ENCODE assay signal across 8 cellular contexts in genomic region chr11:10657308-10658271, GRCh38. TPM values are rescaled to one million over a fixed set of nuclear protein-coding genes. Genes with fewer than 3 reads are reported as not detected.
A peak's percentile ranks its signal among the peaks of the same experiment; 100 is the strongest.
DNase-seq lines count a peak whose midpoint lies in the region; ATAC-seq and TF ChIP-seq lines count a peak whose summit lies in the region.

No MANE protein-coding gene starts in this region.

- H3K4me1 Mint-ChIP-seq in activated naive CD4-positive, alpha-beta T cell treated with anti-CD3 and anti-CD28 coated beads for 36 hours (ENCODE audit: low read depth) = peaks cover 6% of the 10 kb centered on the region

- no peak for TF ChIP-seq CTCF in astrocyte of the cerebellum (IDR thresholded peaks at IDR 0.05; ENCODE audit: low read depth, low read length, missing control alignments)

- H3K9me3 ChIP-seq in muscle layer of colon (ENCODE audit: low read length) = no peaks in the 10 kb centered on the region

- H3K4me3 ChIP-seq in astrocyte of the cerebellum (ENCODE audit: low read depth, low read length) (no peak overlapping the region), muscle layer of colon (ENCODE audit: low read depth in 1 of 2, low read length in 2 of 2) (peak overlapping the region; percentile 0 to 13)

- peak overlapping the region in 1 of 2 donors; percentile 55 for H3K27ac Mint-ChIP-seq in activated naive CD4-positive, alpha-beta T cell treated with anti-CD3 and anti-CD28 coated beads, Interleukin-2, amount 50 U/mL, for 72 hours
- H3K27ac Mint-ChIP-seq in activated naive CD4-positive, alpha-beta T cell treated with anti-CD3 and anti-CD28 coated beads for 36 hours = no peak overlapping the region

- CTCF ChIA-PET in activated naive CD4-positive, alpha-beta T cell treated with anti-CD3 and anti-CD28 coated beads for 36 hours (lab: Charles Lee) = interaction anchor here (0.8 to 1.2 kb wide), 2 partner anchors 9 to 11 kb away, joined by 3 to 5 read pairs; no protein-coding TSS in a partner anchor

- H3K9ac ChIP-seq in muscle layer of colon (ENCODE audit: low read length) = peak overlapping the region; percentile 23

- intact Hi-C loops in activated naive CD4-positive, alpha-beta T cell treated with anti-CD3 and anti-CD28 coated beads for 36 hours (cut with micrococcal nuclease) = no loop called here

- H3K27me3 ChIP-seq in muscle layer of colon (ENCODE audit: control insufficient read depth in 1 of 2, insufficient read depth in 2 of 2, low read length in 2 of 2) = no peaks in the 10 kb centered on the region

- H3K9me3 Mint-ChIP-seq in activated naive CD4-positive, alpha-beta T cell treated with anti-CD3 and anti-CD28 coated beads, Interleukin-2, amount 50 U/mL, for 72 hours = no peaks in the 10 kb centered on the region
- H3K9me3 Mint-ChIP-seq in activated naive CD4-positive, alpha-beta T cell treated with anti-CD3 and anti-CD28 coated beads for 36 hours = no peaks in the 10 kb centered on the region

- no peak overlapping the region for H3K4me3 Mint-ChIP-seq in activated naive CD4-positive, alpha-beta T cell treated with anti-CD3 and anti-CD28 coated beads for 36 hours

- no peak for DNase-seq in activated naive CD4-positive, alpha-beta T cell treated with anti-CD3 and anti-CD28 coated beads, Interleukin-2, amount 50 U/mL, for 72 hours (ENCODE audit: low spot score in 2 of 2)
- DNase-seq in activated naive CD4-positive, alpha-beta T cell treated with anti-CD3 and anti-CD28 coated beads for 36 hours = no peak
- peak; percentile 70 for DNase-seq in astrocyte of the cerebellum (ENCODE audit: low read depth)
- DNase-seq in SKM-1 treated with dmso at 0.1 percent for 144 hours (lab: John Stamatoyannopoulos, UW; ENCODE audit: unreplicated experiment) = no peak
- DNase-seq in NCI-H748 treated with DMSO at 0.1 percent for 48 hours (lab: John Stamatoyannopoulos, UW) = no peak

- H3K27ac ChIP-seq in muscle layer of colon (ENCODE audit: low read depth, low read length) = peak overlapping the region; percentile 28

- H3K4me1 ChIP-seq in muscle layer of colon (ENCODE audit: insufficient read depth, low read length) = peaks cover 86% of the 10 kb centered on the region

- H3K36me3 ChIP-seq in muscle layer of colon (ENCODE audit: insufficient read depth, low read length) = peaks cover 9% of the 10 kb centered on the region

- no peaks in the 10 kb centered on the region for H3K27me3 Mint-ChIP-seq in activated naive CD4-positive, alpha-beta T cell treated with anti-CD3 and anti-CD28 coated beads for 36 hours (ENCODE audit: low read depth)

- H3K36me3 Mint-ChIP-seq in activated naive CD4-positive, alpha-beta T cell treated with anti-CD3 and anti-CD28 coated beads, Interleukin-2, amount 50 U/mL, for 72 hours = no peaks in the 10 kb centered on the region
- no peaks in the 10 kb centered on the region for H3K36me3 Mint-ChIP-seq in activated naive CD4-positive, alpha-beta T cell treated with anti-CD3 and anti-CD28 coated beads for 36 hours (ENCODE audit: low read depth)

- ATAC-seq in activated naive CD4-positive, alpha-beta T cell treated with anti-CD3 and anti-CD28 coated beads, Interleukin-2, amount 50 U/mL, for 72 hours = peak; percentile 61 to 77
- ATAC-seq in HG03196 (IDR thresholded peaks at IDR 0.05; ENCODE audit: unreplicated experiment) (peak; percentile 58), HG03139 (IDR thresholded peaks at IDR 0.05; ENCODE audit: unreplicated experiment) (no peak)

- in situ Hi-C loops in astrocyte of the cerebellum (cut with HindIII; ENCODE audit: low sequenced_read_pairs) = no loop called here

RNA-seq across cellular contexts. Expression of gene IRAG1, which starts 36.0 kb away (rescaled TPM):
- not detected for total RNA-seq in activated naive CD4-positive, alpha-beta T cell treated with anti-CD3 and anti-CD28 coated beads, Interleukin-2, amount 50 U/mL, for 72 hours
- total RNA-seq in activated naive CD4-positive, alpha-beta T cell treated with anti-CD3 and anti-CD28 coated beads for 36 hours = not detected
